Comparison of ENCODE assay signal across 1 cellular context in the genomic region with DNA sequence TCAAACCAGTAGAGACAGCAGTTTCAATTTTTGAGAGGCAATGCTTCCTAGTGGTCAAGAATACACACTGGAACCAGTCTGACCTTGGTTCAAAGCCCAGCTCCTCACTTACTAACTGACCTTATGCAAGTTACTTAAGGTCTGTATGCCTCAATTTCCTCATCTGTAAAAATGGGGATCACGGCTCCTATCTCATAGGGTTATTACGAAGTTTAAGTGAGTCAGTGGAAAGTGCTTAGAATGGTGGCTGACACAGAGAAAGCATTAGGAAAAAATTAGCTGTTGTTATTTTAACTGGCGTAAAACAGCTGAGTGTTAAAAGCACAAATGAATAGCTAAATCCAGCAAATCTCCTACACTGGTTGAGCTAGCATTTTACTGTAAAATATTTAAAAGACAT.
TF ChIP-seq lines count a peak whose summit lies in the region.

No MANE protein-coding gene starts in this region.

TF ChIP-seq in A549, 52 proteins besides CTCF, POLR2A, EP300 and RAD21 (continued from another document):
- TF ChIP-seq, protein P1, sequence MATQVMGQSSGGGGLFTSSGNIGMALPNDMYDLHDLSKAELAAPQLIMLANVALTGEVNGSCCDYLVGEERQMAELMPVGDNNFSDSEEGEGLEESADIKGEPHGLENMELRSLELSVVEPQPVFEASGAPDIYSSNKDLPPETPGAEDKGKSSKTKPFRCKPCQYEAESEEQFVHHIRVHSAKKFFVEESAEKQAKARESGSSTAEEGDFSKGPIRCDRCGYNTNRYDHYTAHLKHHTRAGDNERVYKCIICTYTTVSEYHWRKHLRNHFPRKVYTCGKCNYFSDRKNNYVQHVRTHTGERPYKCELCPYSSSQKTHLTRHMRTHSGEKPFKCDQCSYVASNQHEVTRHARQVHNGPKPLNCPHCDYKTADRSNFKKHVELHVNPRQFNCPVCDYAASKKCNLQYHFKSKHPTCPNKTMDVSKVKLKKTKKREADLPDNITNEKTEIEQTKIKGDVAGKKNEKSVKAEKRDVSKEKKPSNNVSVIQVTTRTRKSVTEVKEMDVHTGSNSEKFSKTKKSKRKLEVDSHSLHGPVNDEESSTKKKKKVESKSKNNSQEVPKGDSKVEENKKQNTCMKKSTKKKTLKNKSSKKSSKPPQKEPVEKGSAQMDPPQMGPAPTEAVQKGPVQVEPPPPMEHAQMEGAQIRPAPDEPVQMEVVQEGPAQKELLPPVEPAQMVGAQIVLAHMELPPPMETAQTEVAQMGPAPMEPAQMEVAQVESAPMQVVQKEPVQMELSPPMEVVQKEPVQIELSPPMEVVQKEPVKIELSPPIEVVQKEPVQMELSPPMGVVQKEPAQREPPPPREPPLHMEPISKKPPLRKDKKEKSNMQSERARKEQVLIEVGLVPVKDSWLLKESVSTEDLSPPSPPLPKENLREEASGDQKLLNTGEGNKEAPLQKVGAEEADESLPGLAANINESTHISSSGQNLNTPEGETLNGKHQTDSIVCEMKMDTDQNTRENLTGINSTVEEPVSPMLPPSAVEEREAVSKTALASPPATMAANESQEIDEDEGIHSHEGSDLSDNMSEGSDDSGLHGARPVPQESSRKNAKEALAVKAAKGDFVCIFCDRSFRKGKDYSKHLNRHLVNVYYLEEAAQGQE (IDR thresholded peaks at IDR 0.05): no peak
- no peak for TF ChIP-seq HEYL (CRISPR knock-in tag; IDR thresholded peaks at IDR 0.05)
- no peak for TF ChIP-seq FOSB (CRISPR knock-in tag; IDR thresholded peaks at IDR 0.05)
- TF ChIP-seq BHLHE40 (IDR thresholded peaks at IDR 0.05; ENCODE audit: low read depth, low read length): no peak
- TF ChIP-seq HOXB5 (CRISPR knock-in tag; IDR thresholded peaks at IDR 0.05): no peak
- no peak for TF ChIP-seq JUN (IDR thresholded peaks at IDR 0.05)
- no peak for TF ChIP-seq FOXS1 (CRISPR knock-in tag; IDR thresholded peaks at IDR 0.05)
- no peak for TF ChIP-seq MYC (IDR thresholded peaks at IDR 0.05; ENCODE audit: borderline replicate concordance, low read length)
- TF ChIP-seq ZFP36 (IDR thresholded peaks at IDR 0.05; ENCODE audit: borderline replicate concordance, partially characterized antibody): no peak
- TF ChIP-seq MAFK (IDR thresholded peaks at IDR 0.05; ENCODE audit: partially characterized antibody): no peak
